In genomic region chr1:247103777-247104591, GRCh38 we compare ENCODE assay signal across 8 cellular contexts. TPM values are rescaled to one million over a fixed set of nuclear protein-coding genes. Genes with fewer than 3 reads are reported as not detected.
DNase-seq lines count a peak whose midpoint lies in the region; ATAC-seq and TF ChIP-seq lines count a peak whose summit lies in the region.

ZNF669 (minus strand) TSS chr1:247104356; CDS start chr1:247104199, 157 bp downstream.

- no peaks in the 10 kb centered on the region for H3K27me3 Mint-ChIP-seq in osteocyte (ENCODE audit: unreplicated experiment)

- H3K4me3 ChIP-seq in thymus (ENCODE audit: low read length) = peak within 1 kb of the TSS; percentile 100

- peaks cover 2% of the 10 kb centered on the region for H3K27me3 ChIP-seq in thymus (ENCODE audit: control insufficient read depth, insufficient read depth)

- H3K9me3 ChIP-seq in thymus (ENCODE audit: control insufficient read depth) = peaks cover 9% of the 10 kb centered on the region

- intact Hi-C loops in head of caudate nucleus (cut with DNase I) = loop anchor here (10.0 kb wide), 1 partner anchor 169 kb away; the partner anchor contains the start of gene AHCTF1

- H3K9me3 Mint-ChIP-seq in activated naive CD4-positive, alpha-beta T cell treated with anti-CD3 and anti-CD28 coated beads, Interleukin-2, amount 50 U/mL, for 72 hours = peaks cover 17 to 25% of the 10 kb centered on the region in 2 donors
- H3K9me3 Mint-ChIP-seq in osteocyte (ENCODE audit: unreplicated experiment) = peaks cover 26% of the 10 kb centered on the region

- peak within 1 kb of the TSS; percentile 97 for H3K27ac ChIP-seq in thymus (ENCODE audit: low read depth)

- no peak for TF ChIP-seq CTCF in GM10266 (IDR thresholded peaks at IDR 0.05; ENCODE audit: control insufficient read depth, insufficient read depth, low read depth, missing control alignments)
- no peak for TF ChIP-seq CTCF in osteocyte (IDR thresholded peaks at IDR 0.05)

- DNase-seq in GM10266 (ENCODE audit: extremely low spot score) = peak; percentile 95
- peak; percentile 98 for DNase-seq in NCI-H1092 treated with DMSO at 0.1 percent for 48 hours (lab: John Stamatoyannopoulos, UW)
- DNase-seq in activated naive CD4-positive, alpha-beta T cell treated with anti-CD3 and anti-CD28 coated beads, Interleukin-2, amount 50 U/mL, for 72 hours (ENCODE audit: low spot score in 2 of 2) = peak; percentile 92 to 95
- peak; percentile 96 to 99 (median 98) for DNase-seq in head of caudate nucleus
- DNase-seq in osteocyte (ENCODE audit: extremely low spot score, unreplicated experiment) = peak; percentile 98

- under 1% methylated on average over 61 of the region's 61 CpGs for WGBS in thymus

- ATAC-seq in HG02623 (IDR thresholded peaks at IDR 0.05; ENCODE audit: unreplicated experiment) (peak; percentile 99), SK-N-SH treated with all-trans-retinoic acid at 6 μM for 48 hours (peak; percentile 99)
- ATAC-seq in activated naive CD4-positive, alpha-beta T cell treated with anti-CD3 and anti-CD28 coated beads, Interleukin-2, amount 50 U/mL, for 72 hours = peak; percentile 98 to 99

- H3K4me1 Mint-ChIP-seq in osteocyte (ENCODE audit: unreplicated experiment) = peaks cover 11% of the 10 kb centered on the region

- H3K27ac Mint-ChIP-seq in activated naive CD4-positive, alpha-beta T cell treated with anti-CD3 and anti-CD28 coated beads, Interleukin-2, amount 50 U/mL, for 72 hours = peak within 1 kb of the TSS; percentile 79 to 92
- peak within 1 kb of the TSS; percentile 95 for H3K27ac Mint-ChIP-seq in osteocyte (ENCODE audit: unreplicated experiment)

- H3K36me3 Mint-ChIP-seq in activated naive CD4-positive, alpha-beta T cell treated with anti-CD3 and anti-CD28 coated beads, Interleukin-2, amount 50 U/mL, for 72 hours = peaks cover 56 to 68% of the 10 kb centered on the region in 2 donors
- H3K36me3 Mint-ChIP-seq in osteocyte (ENCODE audit: unreplicated experiment) = peaks cover 29% of the 10 kb centered on the region

- no peaks in the 10 kb centered on the region for H3K4me1 ChIP-seq in thymus (ENCODE audit: control insufficient read depth, insufficient read depth, low read length)

- H3K4me3 Mint-ChIP-seq in osteocyte (ENCODE audit: unreplicated experiment) = peak within 1 kb of the TSS; percentile 89

- H3K36me3 ChIP-seq in thymus (ENCODE audit: control insufficient read depth, insufficient read depth) = peaks cover 27% of the 10 kb centered on the region

TF ChIP-seq in SK-N-SH treated with all-trans-retinoic acid at 6 μM for 48 hours, 23 proteins besides CTCF, POLR2A, EP300 and RAD21:
- TF ChIP-seq GLIS3 (CRISPR knock-in tag; IDR thresholded peaks at IDR 0.05) (no peak), CSRNP3 (CRISPR knock-in tag; IDR thresholded peaks at IDR 0.05) (no peak), TOX (CRISPR knock-in tag; IDR thresholded peaks at IDR 0.05; ENCODE audit: borderline replicate concordance) (no peak), ESRRG (CRISPR knock-in tag; IDR thresholded peaks at IDR 0.05) (no peak), ZNF8 (CRISPR knock-in tag; IDR thresholded peaks at IDR 0.05) (no peak), CSDC2 (CRISPR knock-in tag; IDR thresholded peaks at IDR 0.05) (no peak), ZC3H10 (CRISPR knock-in tag; IDR thresholded peaks at IDR 0.05) (no peak), BACH2 (CRISPR knock-in tag; IDR thresholded peaks at IDR 0.05; ENCODE audit: borderline replicate concordance) (no peak), ZFP3 (CRISPR knock-in tag; IDR thresholded peaks at IDR 0.05) (no peak), PPARA (CRISPR knock-in tag; IDR thresholded peaks at IDR 0.05; ENCODE audit: borderline replicate concordance) (no peak), ISL1 (CRISPR knock-in tag; IDR thresholded peaks at IDR 0.05) (no peak), PATZ1 (CRISPR knock-in tag; IDR thresholded peaks at IDR 0.05; ENCODE audit: borderline replicate concordance) (no peak), TCF4 (CRISPR knock-in tag; IDR thresholded peaks at IDR 0.05; ENCODE audit: borderline replicate concordance) (no peak), RARB (CRISPR knock-in tag; IDR thresholded peaks at IDR 0.05) (no peak), ZFP30 (CRISPR knock-in tag; IDR thresholded peaks at IDR 0.05) (no peak), ARNTL (CRISPR knock-in tag; IDR thresholded peaks at IDR 0.05; ENCODE audit: borderline replicate concordance, low read depth) (no peak)

RNA-seq across cellular contexts. Expression of gene ZNF669, which starts in this region (rescaled TPM):
- total RNA-seq in activated naive CD4-positive, alpha-beta T cell treated with anti-CD3 and anti-CD28 coated beads, Interleukin-2, amount 50 U/mL, for 72 hours = 10 to 100 TPM in 1 of 2 donors, 1 to 10 TPM in 1; 6.2 to 10.1 TPM
- 10.0 and 11.4 TPM in 2 replicates for total RNA-seq in osteocyte
- polyA plus RNA-seq in thymus = 10.0 TPM

Comparison
In these comparisons a context has a peak if more than half of its experiments do, and no peak if none do; other contexts are left out.
1. Peak in every context shown above with its lines: DNase-seq, ATAC-seq, H3K4me3 ChIP-seq and H3K27ac ChIP-seq.